In the genomic region with DNA sequence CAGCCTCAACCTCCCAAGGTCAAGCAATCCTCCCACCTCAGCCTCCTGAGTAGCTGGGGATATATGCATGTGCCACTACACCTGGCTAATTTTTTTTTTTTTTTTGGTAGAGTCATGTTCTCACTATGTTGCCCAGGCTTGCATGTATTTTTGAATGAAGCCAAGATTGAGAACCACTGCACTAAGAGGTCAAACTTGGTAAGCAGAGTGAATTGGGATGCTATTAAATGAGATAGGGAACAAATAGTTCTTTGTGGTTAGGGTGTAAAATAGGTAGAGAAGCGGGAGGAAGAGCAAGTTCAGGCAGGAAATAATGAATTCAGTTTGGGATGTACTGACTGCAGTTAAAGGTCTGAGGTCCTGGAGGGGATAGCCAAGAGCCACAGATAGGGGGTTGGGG, we compare ENCODE assay signal across 27 cellular contexts.
"Had no signal": no experiment of that assay in that cellular context is flagged by ENCODE, and none has a peak within 500 bp of the region (broad histone marks: within the 10 kb centered on the region; RNA-seq: fewer than 3 reads in every experiment).

No MANE protein-coding gene starts in this region.

- H3K4me3 ChIP-seq: ascending aorta, gastrocnemius medialis, heart left ventricle had no signal

- H3K9me3 ChIP-seq: ascending aorta, gastrocnemius medialis, heart left ventricle had no signal

- H3K9me3 Mint-ChIP-seq: activated CD4-positive, alpha-beta memory T cell treated with anti-CD3 and anti-CD28 coated beads, Interleukin-2, amount 10 ng/mL, durations not matched to agents 7 days and 5 days; activated CD4-positive, alpha-beta T cell treated with anti-CD3 and anti-CD28 coated beads, Interleukin-2, amount 10 ng/mL, durations not matched to agents 7 days and 5 days; activated naive CD4-positive, alpha-beta T cell treated with anti-CD3 and anti-CD28 coated beads, Interleukin-2, amount 10 ng/mL, durations not matched to agents 7 days and 5 days; activated naive CD4-positive, alpha-beta T cell treated with anti-CD3 and anti-CD28 coated beads, Interleukin-2, amount 50 U/mL, for 72 hours; activated naive CD8-positive, alpha-beta T cell treated with anti-CD3 and anti-CD28 coated beads, Interleukin-2, amount 10 ng/mL, durations not matched to agents 7 days and 5 days; activated T-cell treated with anti-CD3 and anti-CD28 coated beads, Interleukin-2, amount 50 U/mL, for 24 hours had no signal

- H3K27ac Mint-ChIP-seq: activated CD4-positive, alpha-beta memory T cell treated with anti-CD3 and anti-CD28 coated beads, Interleukin-2, amount 10 ng/mL, durations not matched to agents 7 days and 5 days; activated CD4-positive, alpha-beta T cell treated with anti-CD3 and anti-CD28 coated beads, Interleukin-2, amount 10 ng/mL, durations not matched to agents 7 days and 5 days; activated naive CD4-positive, alpha-beta T cell treated with anti-CD3 and anti-CD28 coated beads, Interleukin-2, amount 10 ng/mL, durations not matched to agents 7 days and 5 days; activated naive CD4-positive, alpha-beta T cell treated with anti-CD3 and anti-CD28 coated beads, Interleukin-2, amount 50 U/mL, for 72 hours; activated naive CD8-positive, alpha-beta T cell treated with anti-CD3 and anti-CD28 coated beads, Interleukin-2, amount 10 ng/mL, durations not matched to agents 7 days and 5 days; activated T-cell treated with anti-CD3 and anti-CD28 coated beads, Interleukin-2, amount 50 U/mL, for 24 hours; activated T-cell treated with anti-CD3 and anti-CD28 coated beads, Interleukin-2, amount 50 U/mL, for 72 hours; brain had no signal

- H3K4me3 Mint-ChIP-seq: activated CD4-positive, alpha-beta memory T cell treated with anti-CD3 and anti-CD28 coated beads, Interleukin-2, amount 10 ng/mL, durations not matched to agents 7 days and 5 days; activated CD4-positive, alpha-beta T cell treated with anti-CD3 and anti-CD28 coated beads, Interleukin-2, amount 10 ng/mL, durations not matched to agents 7 days and 5 days; activated naive CD4-positive, alpha-beta T cell treated with anti-CD3 and anti-CD28 coated beads, Interleukin-2, amount 10 ng/mL, durations not matched to agents 7 days and 5 days; activated naive CD8-positive, alpha-beta T cell treated with anti-CD3 and anti-CD28 coated beads, Interleukin-2, amount 10 ng/mL, durations not matched to agents 7 days and 5 days; activated T-cell treated with anti-CD3 and anti-CD28 coated beads, Interleukin-2, amount 50 U/mL, for 24 hours; activated T-cell treated with anti-CD3 and anti-CD28 coated beads, Interleukin-2, amount 50 U/mL, for 72 hours; brain had no signal

- DNase-seq: activated CD4-positive, alpha-beta memory T cell treated with anti-CD3 and anti-CD28 coated beads, Interleukin-2, amount 10 ng/mL, durations not matched to agents 7 days and 5 days; activated CD4-positive, alpha-beta T cell treated with anti-CD3 and anti-CD28 coated beads for 1 hour; activated CD4-positive, alpha-beta T cell treated with anti-CD3 and anti-CD28 coated beads for 4 hours; activated CD4-positive, alpha-beta T cell treated with anti-CD3 and anti-CD28 coated beads, Interleukin-2, amount 10 ng/mL, durations not matched to agents 7 days and 5 days; activated CD4-positive, alpha-beta T cell treated with anti-CD3 and anti-CD28 coated beads, Interleukin-2, amount 50 U/mL, for 4 hours; activated CD4-positive, CD25-positive, alpha-beta regulatory T cell; activated CD8-positive, alpha-beta memory T cell treated with anti-CD3 and anti-CD28 coated beads, Interleukin-2, amount 50 U/mL, for 48 hours; activated gamma-delta T cell; activated naive CD4-positive, alpha-beta T cell; activated naive CD4-positive, alpha-beta T cell treated with anti-CD3 and anti-CD28 coated beads, Interleukin-2, amount 10 ng/mL, durations not matched to agents 7 days and 5 days; activated naive CD8-positive, alpha-beta T cell treated with anti-CD3 and anti-CD28 coated beads, Interleukin-2, amount 10 ng/mL, durations not matched to agents 7 days and 5 days; activated T-cell treated with anti-CD3 and anti-CD28 coated beads for 4 hours; activated T-cell treated with anti-CD3 and anti-CD28 coated beads, Interleukin-2, amount 50 U/mL, for 24 hours; activated T-cell treated with anti-CD3 and anti-CD28 coated beads, Interleukin-2, amount 50 U/mL, for 72 hours; caudate nucleus; cortex of kidney; dermis blood vessel endothelial cell; effector CD4-positive, alpha-beta T cell; foreskin fibroblast; gastrocnemius medialis; glutamatergic neuron; heart left ventricle; T-helper 2 cell had no signal

- H3K4me1 ChIP-seq: ascending aorta, gastrocnemius medialis had no signal

- ATAC-seq: activated naive CD4-positive, alpha-beta T cell treated with anti-CD3 and anti-CD28 coated beads, Interleukin-2, amount 50 U/mL, for 72 hours; activated T-cell treated with anti-CD3 and anti-CD28 coated beads, Interleukin-2, amount 50 U/mL, for 72 hours; esophagus mucosa; gastrocnemius medialis; heart left ventricle had no signal

- H3K27ac ChIP-seq: ascending aorta, gastrocnemius medialis, heart left ventricle had no signal

- H3K36me3 Mint-ChIP-seq: activated naive CD4-positive, alpha-beta T cell treated with anti-CD3 and anti-CD28 coated beads, Interleukin-2, amount 10 ng/mL, durations not matched to agents 7 days and 5 days; activated naive CD4-positive, alpha-beta T cell treated with anti-CD3 and anti-CD28 coated beads, Interleukin-2, amount 50 U/mL, for 72 hours; activated naive CD8-positive, alpha-beta T cell treated with anti-CD3 and anti-CD28 coated beads, Interleukin-2, amount 10 ng/mL, durations not matched to agents 7 days and 5 days; brain had no signal

- H3K36me3 ChIP-seq: ascending aorta, gastrocnemius medialis, heart left ventricle had no signal

- H3K27me3 ChIP-seq: ascending aorta, gastrocnemius medialis, heart left ventricle had no signal

- H3K4me1 Mint-ChIP-seq: activated CD4-positive, alpha-beta memory T cell treated with anti-CD3 and anti-CD28 coated beads, Interleukin-2, amount 10 ng/mL, durations not matched to agents 7 days and 5 days; activated naive CD4-positive, alpha-beta T cell treated with anti-CD3 and anti-CD28 coated beads, Interleukin-2, amount 10 ng/mL, durations not matched to agents 7 days and 5 days; activated naive CD8-positive, alpha-beta T cell treated with anti-CD3 and anti-CD28 coated beads, Interleukin-2, amount 10 ng/mL, durations not matched to agents 7 days and 5 days; brain had no signal
